Comparison of ENCODE assay signal across 17 cellular contexts in genomic region chr22:25478573-25478972, GRCh38.
"Had no signal": no experiment of that assay in that cellular context is flagged by ENCODE, and none has a peak within 500 bp of the region (broad histone marks: within the 10 kb centered on the region; RNA-seq: fewer than 3 reads in every experiment).

No MANE protein-coding gene starts in this region.

- H3K9me3 ChIP-seq: gastrocnemius medialis, right atrium auricular region had no signal

- H3K36me3 ChIP-seq: gastrocnemius medialis had no signal

- FAIRE-seq: bronchial epithelial cell, keratinocyte, TTC549 had no signal

- H3K4me3 ChIP-seq: gastrocnemius medialis, left lung, right atrium auricular region, smooth muscle cell had no signal

- ATAC-seq: activated naive CD4-positive, alpha-beta T cell treated with anti-CD3 and anti-CD28 coated beads, Interleukin-2, amount 50 U/mL, for 72 hours; activated T-cell treated with anti-CD3 and anti-CD28 coated beads, Interleukin-2, amount 50 U/mL, for 4 hours; gastrocnemius medialis; left lung; stimulated activated memory B cell treated with anti-CD40 and anti-IgM and Interleukin-4, amounts not matched to agents 10 μg/mL and 1 μg/mL and 100 μg/mL, for 72 hours; T-helper 17 cell had no signal

- H3K27ac ChIP-seq: gastrocnemius medialis, left lung, parathyroid adenoma, right atrium auricular region had no signal

- DNase-seq: activated CD4-positive, alpha-beta T cell treated with anti-CD3 and anti-CD28 coated beads, Interleukin-2, amount 50 U/mL, for 1 hour; activated CD4-positive, CD25-positive, alpha-beta regulatory T cell; activated effector memory CD4-positive, alpha-beta T cell treated with anti-CD3 and anti-CD28 coated beads, Interleukin-2, amount 50 U/mL, for 16 hours; activated T-cell treated with anti-CD3 and anti-CD28 coated beads, Interleukin-2, amount 50 U/mL, for 4 hours; amniotic stem cell; effector CD4-positive, alpha-beta T cell; gastrocnemius medialis; left lung; T-helper 17 cell had no signal

- H3K27me3 ChIP-seq: gastrocnemius medialis, left lung, right atrium auricular region had no signal
